ENCODE assay signal across 1 cellular context in the genomic region with DNA sequence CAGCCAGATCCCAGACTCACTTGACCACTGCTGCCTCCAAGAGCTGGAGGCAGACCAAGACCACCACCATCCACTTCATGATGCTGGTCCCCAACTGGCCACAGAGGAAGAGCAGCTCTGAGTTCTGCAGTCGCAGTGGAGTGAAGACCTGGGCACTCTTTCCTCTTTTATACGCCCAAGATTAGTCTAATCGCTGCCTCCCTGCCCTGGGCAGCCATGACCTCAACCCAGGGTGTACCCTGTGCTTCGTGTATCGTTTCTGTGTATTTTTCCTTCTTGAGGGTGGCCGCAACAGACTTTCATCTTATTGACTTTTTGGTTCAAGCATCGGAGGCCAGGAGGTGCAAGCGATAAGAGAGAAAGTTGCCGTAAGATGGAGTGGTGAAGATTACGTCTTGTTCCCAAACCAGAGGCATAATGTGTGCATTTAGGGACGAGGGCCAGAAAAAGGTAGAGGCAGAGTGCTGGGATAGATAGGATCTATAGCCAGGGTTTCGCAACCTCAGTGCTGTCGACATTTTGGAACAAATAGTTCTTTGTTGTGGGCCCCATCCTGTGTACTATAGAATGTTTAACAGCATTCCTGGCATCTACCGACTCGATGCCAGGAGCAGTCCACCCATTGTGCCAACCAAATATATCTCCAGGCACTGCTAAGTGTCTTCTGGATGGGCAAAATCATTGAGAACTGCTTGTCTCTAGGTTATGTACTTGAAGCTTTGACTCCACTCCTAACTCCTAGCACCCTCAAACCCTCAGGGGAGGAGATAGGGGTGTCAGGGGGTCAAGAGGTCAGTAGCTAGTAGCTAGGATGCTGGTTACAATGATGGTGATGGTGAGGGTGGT.
TF ChIP-seq lines count a peak whose summit lies in the region.

A gene (minus strand): TSS at position 142 of the 846 bp plus-strand sequence. CDS start 63 bp downstream, at position 79.

TF ChIP-seq in HepG2, 621 proteins besides CTCF, POLR2A, EP300 and RAD21 (continued from another document and continues in another):
- TF ChIP-seq, protein P1, sequence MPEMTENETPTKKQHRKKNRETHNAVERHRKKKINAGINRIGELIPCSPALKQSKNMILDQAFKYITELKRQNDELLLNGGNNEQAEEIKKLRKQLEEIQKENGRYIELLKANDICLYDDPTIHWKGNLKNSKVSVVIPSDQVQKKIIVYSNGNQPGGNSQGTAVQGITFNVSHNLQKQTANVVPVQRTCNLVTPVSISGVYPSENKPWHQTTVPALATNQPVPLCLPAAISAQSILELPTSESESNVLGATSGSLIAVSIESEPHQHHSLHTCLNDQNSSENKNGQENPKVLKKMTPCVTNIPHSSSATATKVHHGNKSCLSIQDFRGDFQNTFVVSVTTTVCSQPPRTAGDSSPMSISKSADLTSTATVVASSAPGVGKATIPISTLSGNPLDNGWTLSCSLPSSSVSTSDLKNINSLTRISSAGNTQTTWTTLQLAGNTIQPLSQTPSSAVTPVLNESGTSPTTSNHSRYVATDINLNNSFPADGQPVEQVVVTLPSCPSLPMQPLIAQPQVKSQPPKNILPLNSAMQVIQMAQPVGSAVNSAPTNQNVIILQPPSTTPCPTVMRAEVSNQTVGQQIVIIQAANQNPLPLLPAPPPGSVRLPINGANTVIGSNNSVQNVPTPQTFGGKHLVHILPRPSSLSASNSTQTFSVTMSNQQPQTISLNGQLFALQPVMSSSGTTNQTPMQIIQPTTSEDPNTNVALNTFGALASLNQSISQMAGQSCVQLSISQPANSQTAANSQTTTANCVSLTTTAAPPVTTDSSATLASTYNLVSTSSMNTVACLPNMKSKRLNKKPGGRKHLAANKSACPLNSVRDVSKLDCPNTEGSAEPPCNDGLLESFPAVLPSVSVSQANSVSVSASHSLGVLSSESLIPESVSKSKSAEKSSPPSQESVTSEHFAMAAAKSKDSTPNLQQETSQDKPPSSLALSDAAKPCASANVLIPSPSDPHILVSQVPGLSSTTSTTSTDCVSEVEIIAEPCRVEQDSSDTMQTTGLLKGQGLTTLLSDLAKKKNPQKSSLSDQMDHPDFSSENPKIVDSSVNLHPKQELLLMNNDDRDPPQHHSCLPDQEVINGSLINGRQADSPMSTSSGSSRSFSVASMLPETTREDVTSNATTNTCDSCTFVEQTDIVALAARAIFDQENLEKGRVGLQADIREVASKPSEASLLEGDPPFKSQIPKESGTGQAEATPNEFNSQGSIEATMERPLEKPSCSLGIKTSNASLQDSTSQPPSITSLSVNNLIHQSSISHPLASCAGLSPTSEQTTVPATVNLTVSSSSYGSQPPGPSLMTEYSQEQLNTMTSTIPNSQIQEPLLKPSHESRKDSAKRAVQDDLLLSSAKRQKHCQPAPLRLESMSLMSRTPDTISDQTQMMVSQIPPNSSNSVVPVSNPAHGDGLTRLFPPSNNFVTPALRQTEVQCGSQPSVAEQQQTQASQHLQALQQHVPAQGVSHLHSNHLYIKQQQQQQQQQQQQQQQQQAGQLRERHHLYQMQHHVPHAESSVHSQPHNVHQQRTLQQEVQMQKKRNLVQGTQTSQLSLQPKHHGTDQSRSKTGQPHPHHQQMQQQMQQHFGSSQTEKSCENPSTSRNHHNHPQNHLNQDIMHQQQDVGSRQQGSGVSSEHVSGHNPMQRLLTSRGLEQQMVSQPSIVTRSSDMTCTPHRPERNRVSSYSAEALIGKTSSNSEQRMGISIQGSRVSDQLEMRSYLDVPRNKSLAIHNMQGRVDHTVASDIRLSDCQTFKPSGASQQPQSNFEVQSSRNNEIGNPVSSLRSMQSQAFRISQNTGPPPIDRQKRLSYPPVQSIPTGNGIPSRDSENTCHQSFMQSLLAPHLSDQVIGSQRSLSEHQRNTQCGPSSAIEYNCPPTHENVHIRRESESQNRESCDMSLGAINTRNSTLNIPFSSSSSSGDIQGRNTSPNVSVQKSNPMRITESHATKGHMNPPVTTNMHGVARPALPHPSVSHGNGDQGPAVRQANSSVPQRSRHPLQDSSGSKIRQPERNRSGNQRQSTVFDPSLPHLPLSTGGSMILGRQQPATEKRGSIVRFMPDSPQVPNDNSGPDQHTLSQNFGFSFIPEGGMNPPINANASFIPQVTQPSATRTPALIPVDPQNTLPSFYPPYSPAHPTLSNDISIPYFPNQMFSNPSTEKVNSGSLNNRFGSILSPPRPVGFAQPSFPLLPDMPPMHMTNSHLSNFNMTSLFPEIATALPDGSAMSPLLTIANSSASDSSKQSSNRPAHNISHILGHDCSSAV (CRISPR knock-in tag; IDR thresholded peaks at IDR 0.05; ENCODE audit: borderline replicate concordance), result no peak
- TF ChIP-seq ZMAT3 (CRISPR knock-in tag; conservative IDR thresholded peaks at IDR 0.05), result no peak
- no peak for TF ChIP-seq ATRX (CRISPR knock-in tag; IDR thresholded peaks at IDR 0.05; ENCODE audit: borderline replicate concordance)
- TF ChIP-seq HNRNPK (IDR thresholded peaks at IDR 0.05; ENCODE audit: low read depth, low read length, poor library complexity, severe bottlenecking), result no peak
- 0 out of 2 replicates have a peak, but pooled peaks have one; percentile 23 for TF ChIP-seq GABPB1 (CRISPR knock-in tag; IDR thresholded peaks at IDR 0.05)
- peak; percentile 68 for TF ChIP-seq ZFX (CRISPR knock-in tag; IDR thresholded peaks at IDR 0.05; ENCODE audit: low read depth)
- TF ChIP-seq ZFP41 (CRISPR knock-in tag; IDR thresholded peaks at IDR 0.05; ENCODE audit: borderline replicate concordance), result peak; percentile 61; the same call in 1 of the 2 replicates
- TF ChIP-seq MTF2 (CRISPR knock-in tag; IDR thresholded peaks at IDR 0.05; ENCODE audit: borderline replicate concordance), result no peak
- no peak for TF ChIP-seq SMARCC2 (IDR thresholded peaks at IDR 0.05)
- TF ChIP-seq, protein P2, sequence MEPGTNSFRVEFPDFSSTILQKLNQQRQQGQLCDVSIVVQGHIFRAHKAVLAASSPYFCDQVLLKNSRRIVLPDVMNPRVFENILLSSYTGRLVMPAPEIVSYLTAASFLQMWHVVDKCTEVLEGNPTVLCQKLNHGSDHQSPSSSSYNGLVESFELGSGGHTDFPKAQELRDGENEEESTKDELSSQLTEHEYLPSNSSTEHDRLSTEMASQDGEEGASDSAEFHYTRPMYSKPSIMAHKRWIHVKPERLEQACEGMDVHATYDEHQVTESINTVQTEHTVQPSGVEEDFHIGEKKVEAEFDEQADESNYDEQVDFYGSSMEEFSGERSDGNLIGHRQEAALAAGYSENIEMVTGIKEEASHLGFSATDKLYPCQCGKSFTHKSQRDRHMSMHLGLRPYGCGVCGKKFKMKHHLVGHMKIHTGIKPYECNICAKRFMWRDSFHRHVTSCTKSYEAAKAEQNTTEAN (CRISPR knock-in tag; conservative IDR thresholded peaks at IDR 0.05), result peak; percentile 80; the same call in 1 of the 2 replicates
- TF ChIP-seq PCBP1 (IDR thresholded peaks at IDR 0.05; ENCODE audit: borderline replicate concordance, low read depth, low read length), result no peak
- no peak for TF ChIP-seq MXI1 (IDR thresholded peaks at IDR 0.05; ENCODE audit: borderline replicate concordance, low read depth, low read length)
- TF ChIP-seq, protein P3, sequence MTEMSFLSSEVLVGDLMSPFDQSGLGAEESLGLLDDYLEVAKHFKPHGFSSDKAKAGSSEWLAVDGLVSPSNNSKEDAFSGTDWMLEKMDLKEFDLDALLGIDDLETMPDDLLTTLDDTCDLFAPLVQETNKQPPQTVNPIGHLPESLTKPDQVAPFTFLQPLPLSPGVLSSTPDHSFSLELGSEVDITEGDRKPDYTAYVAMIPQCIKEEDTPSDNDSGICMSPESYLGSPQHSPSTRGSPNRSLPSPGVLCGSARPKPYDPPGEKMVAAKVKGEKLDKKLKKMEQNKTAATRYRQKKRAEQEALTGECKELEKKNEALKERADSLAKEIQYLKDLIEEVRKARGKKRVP (CRISPR knock-in tag; IDR thresholded peaks at IDR 0.05), result peak in 1 of 2 experiments; percentile 77; a peak in 2 of 4 replicates
- no peak for TF ChIP-seq SRY (CRISPR knock-in tag; IDR thresholded peaks at IDR 0.05)
- peak; percentile 48; the same call in 1 of the 2 replicates for TF ChIP-seq ZNF274 (CRISPR knock-in tag; IDR thresholded peaks at IDR 0.05)
- no peak for TF ChIP-seq HMGA1 (CRISPR knock-in tag; conservative IDR thresholded peaks at IDR 0.05)
- no peak for TF ChIP-seq KAT7 (CRISPR knock-in tag; IDR thresholded peaks at IDR 0.05; ENCODE audit: borderline replicate concordance)
- no peak for TF ChIP-seq ATF7 (IDR thresholded peaks at IDR 0.05)
- TF ChIP-seq ATF7 (CRISPR knock-in tag; IDR thresholded peaks at IDR 0.05), result peak; percentile 85
- no peak for TF ChIP-seq PAF1 (CRISPR knock-in tag; IDR thresholded peaks at IDR 0.05)
- TF ChIP-seq, protein P4, sequence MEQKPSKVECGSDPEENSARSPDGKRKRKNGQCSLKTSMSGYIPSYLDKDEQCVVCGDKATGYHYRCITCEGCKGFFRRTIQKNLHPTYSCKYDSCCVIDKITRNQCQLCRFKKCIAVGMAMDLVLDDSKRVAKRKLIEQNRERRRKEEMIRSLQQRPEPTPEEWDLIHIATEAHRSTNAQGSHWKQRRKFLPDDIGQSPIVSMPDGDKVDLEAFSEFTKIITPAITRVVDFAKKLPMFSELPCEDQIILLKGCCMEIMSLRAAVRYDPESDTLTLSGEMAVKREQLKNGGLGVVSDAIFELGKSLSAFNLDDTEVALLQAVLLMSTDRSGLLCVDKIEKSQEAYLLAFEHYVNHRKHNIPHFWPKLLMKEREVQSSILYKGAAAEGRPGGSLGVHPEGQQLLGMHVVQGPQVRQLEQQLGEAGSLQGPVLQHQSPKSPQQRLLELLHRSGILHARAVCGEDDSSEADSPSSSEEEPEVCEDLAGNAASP (CRISPR knock-in tag; IDR thresholded peaks at IDR 0.05; ENCODE audit: borderline replicate concordance), result peak; percentile 94
- TF ChIP-seq, protein P5, sequence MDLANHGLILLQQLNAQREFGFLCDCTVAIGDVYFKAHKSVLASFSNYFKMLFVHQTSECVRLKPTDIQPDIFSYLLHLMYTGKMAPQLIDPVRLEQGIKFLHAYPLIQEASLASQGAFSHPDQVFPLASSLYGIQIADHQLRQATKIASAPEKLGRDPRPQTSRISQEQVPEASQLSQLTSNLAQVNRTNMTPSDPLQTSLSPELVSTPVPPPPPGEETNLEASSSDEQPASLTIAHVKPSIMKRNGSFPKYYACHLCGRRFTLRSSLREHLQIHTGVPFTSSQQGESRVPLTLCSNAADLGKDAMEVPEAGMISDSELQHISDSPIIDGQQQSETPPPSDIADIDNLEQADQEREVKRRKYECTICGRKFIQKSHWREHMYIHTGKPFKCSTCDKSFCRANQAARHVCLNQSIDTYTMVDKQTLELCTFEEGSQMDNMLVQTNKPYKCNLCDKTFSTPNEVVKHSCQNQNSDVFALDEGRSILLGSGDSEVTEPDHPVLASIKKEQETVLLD (CRISPR knock-in tag; IDR thresholded peaks at IDR 0.05; ENCODE audit: low read depth), result no peak; the same call in 1 of the 2 replicates
- TF ChIP-seq AHR (CRISPR knock-in tag; IDR thresholded peaks at IDR 0.05), result no peak; the same call in none of the 2 replicates
- TF ChIP-seq, protein P6, sequence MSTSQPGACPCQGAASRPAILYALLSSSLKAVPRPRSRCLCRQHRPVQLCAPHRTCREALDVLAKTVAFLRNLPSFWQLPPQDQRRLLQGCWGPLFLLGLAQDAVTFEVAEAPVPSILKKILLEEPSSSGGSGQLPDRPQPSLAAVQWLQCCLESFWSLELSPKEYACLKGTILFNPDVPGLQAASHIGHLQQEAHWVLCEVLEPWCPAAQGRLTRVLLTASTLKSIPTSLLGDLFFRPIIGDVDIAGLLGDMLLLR (CRISPR knock-in tag; IDR thresholded peaks at IDR 0.05), result peak; percentile 18; the same call in 1 of the 2 replicates
- peak; percentile 77 for TF ChIP-seq ZEB1 (IDR thresholded peaks at IDR 0.05; ENCODE audit: insufficient replicate concordance, low read depth)
- TF ChIP-seq, protein P7, sequence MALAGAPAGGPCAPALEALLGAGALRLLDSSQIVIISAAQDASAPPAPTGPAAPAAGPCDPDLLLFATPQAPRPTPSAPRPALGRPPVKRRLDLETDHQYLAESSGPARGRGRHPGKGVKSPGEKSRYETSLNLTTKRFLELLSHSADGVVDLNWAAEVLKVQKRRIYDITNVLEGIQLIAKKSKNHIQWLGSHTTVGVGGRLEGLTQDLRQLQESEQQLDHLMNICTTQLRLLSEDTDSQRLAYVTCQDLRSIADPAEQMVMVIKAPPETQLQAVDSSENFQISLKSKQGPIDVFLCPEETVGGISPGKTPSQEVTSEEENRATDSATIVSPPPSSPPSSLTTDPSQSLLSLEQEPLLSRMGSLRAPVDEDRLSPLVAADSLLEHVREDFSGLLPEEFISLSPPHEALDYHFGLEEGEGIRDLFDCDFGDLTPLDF (CRISPR knock-in tag; IDR thresholded peaks at IDR 0.05), result no peak
- no peak for TF ChIP-seq NKX3-1 (CRISPR knock-in tag; IDR thresholded peaks at IDR 0.05)
- no peak for TF ChIP-seq ZNF253 (CRISPR knock-in tag; IDR thresholded peaks at IDR 0.05; ENCODE audit: borderline replicate concordance)
- no peak for TF ChIP-seq SOX6 (IDR thresholded peaks at IDR 0.05)
- peak; percentile 99 for TF ChIP-seq SOX6 (CRISPR knock-in tag; IDR thresholded peaks at IDR 0.05)
- no peak for TF ChIP-seq ZSCAN22 (CRISPR knock-in tag; IDR thresholded peaks at IDR 0.05)
- TF ChIP-seq TP53 (CRISPR knock-in tag; conservative IDR thresholded peaks at IDR 0.05), result no peak; the same call in 1 of the 2 replicates
- TF ChIP-seq CEBPG (CRISPR knock-in tag; IDR thresholded peaks at IDR 0.05), result peak; percentile 98
- TF ChIP-seq REPIN1 (CRISPR knock-in tag; IDR thresholded peaks at IDR 0.05; ENCODE audit: borderline replicate concordance, low read depth), result peak; percentile 90
- TF ChIP-seq ZFYVE20 (CRISPR knock-in tag; IDR thresholded peaks at IDR 0.05; ENCODE audit: borderline replicate concordance, low read depth), result no peak
- no peak for TF ChIP-seq ZNF75D (CRISPR knock-in tag; IDR thresholded peaks at IDR 0.05; ENCODE audit: borderline replicate concordance)
- TF ChIP-seq ZNF775 (CRISPR knock-in tag; IDR thresholded peaks at IDR 0.05; ENCODE audit: borderline replicate concordance), result no peak; the same call in 1 of the 2 replicates
- TF ChIP-seq ZNF557 (CRISPR knock-in tag; IDR thresholded peaks at IDR 0.05), result no peak; the same call in 1 of the 2 replicates
- TF ChIP-seq, protein P8, sequence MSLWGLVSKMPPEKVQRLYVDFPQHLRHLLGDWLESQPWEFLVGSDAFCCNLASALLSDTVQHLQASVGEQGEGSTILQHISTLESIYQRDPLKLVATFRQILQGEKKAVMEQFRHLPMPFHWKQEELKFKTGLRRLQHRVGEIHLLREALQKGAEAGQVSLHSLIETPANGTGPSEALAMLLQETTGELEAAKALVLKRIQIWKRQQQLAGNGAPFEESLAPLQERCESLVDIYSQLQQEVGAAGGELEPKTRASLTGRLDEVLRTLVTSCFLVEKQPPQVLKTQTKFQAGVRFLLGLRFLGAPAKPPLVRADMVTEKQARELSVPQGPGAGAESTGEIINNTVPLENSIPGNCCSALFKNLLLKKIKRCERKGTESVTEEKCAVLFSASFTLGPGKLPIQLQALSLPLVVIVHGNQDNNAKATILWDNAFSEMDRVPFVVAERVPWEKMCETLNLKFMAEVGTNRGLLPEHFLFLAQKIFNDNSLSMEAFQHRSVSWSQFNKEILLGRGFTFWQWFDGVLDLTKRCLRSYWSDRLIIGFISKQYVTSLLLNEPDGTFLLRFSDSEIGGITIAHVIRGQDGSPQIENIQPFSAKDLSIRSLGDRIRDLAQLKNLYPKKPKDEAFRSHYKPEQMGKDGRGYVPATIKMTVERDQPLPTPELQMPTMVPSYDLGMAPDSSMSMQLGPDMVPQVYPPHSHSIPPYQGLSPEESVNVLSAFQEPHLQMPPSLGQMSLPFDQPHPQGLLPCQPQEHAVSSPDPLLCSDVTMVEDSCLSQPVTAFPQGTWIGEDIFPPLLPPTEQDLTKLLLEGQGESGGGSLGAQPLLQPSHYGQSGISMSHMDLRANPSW (CRISPR knock-in tag; IDR thresholded peaks at IDR 0.05; ENCODE audit: borderline replicate concordance), result peak; percentile 58
- no peak for TF ChIP-seq ZNF441 (CRISPR knock-in tag; IDR thresholded peaks at IDR 0.05; ENCODE audit: borderline replicate concordance)
